ENCODE assay signal across 8 cellular contexts in the genomic region with DNA sequence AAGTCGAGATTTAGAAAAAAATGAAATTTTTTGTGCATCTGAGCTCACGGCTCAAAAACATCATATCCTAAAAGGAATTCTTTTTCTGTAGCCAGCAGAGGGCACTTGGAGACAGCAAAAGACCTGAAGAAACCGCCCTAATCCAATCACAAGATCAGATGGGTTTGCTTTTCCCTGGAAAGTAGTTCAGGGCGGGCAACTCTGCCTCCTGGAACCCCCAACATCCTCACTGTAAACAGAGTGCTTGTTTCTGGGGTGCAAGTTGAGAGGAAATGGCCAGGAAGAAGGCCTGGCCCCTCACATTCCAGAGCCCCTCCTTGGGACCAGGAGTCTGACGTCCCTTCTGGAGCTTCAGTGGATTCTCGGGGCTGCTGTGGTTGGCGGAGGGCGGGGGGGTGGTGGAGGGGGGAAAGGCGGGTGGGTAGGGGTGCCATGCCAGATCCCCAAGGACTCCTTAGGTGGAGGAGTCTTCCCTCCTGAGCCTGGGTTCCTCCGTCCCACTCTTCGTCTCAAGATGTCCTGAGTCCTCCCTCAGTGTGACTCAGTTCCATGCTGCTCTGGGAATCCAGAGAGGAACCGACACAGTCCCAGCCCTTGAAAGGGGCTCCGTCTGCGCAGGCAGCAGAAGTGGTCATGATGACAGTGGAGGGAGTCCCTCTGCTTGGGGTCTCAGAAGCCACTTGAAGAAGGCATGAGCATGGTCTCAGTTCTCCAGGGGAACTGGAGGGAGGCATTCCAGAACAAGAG. TPM values are rescaled to one million over a fixed set of nuclear protein-coding genes. Genes with fewer than 3 reads are reported as not detected.
A peak's percentile ranks its signal among the peaks of the same experiment; 100 is the strongest.
DNase-seq lines count a peak whose midpoint lies in the region; ATAC-seq, FAIRE-seq and TF ChIP-seq lines count a peak whose summit lies in the region.

No MANE protein-coding gene starts in this region.

- intact Hi-C loops in esophagus muscularis mucosa (cut with DNase I) (loop anchor here (5.0 kb wide), 2 partner anchors 212 to 317 kb away; no protein-coding TSS in a partner anchor), prostate gland (cut with DNase I) (loop anchor here (2.0 to 10.0 kb wide), 2 partner anchors 213 to 315 kb away; no protein-coding TSS in a partner anchor)

- no peaks in the 10 kb centered on the region for H3K36me3 ChIP-seq in esophagus muscularis mucosa
- H3K36me3 ChIP-seq in prostate gland: no peaks in the 10 kb centered on the region

- in situ Hi-C loops in ACHN (cut with HindIII; ENCODE audit: low pct_ligation_motif_present, low pct_unique_long_range_greater_than_20kb, low sequenced_read_pairs): no loop called here

- H3K4me1 ChIP-seq in esophagus muscularis mucosa (peaks cover 0 to 15% (median 12%) of the 10 kb centered on the region in 4 donors), prostate gland (replicated peaks) (peaks cover 8% of the 10 kb centered on the region)

- no peak for ATAC-seq in HG03196 (IDR thresholded peaks at IDR 0.05; ENCODE audit: unreplicated experiment)

- no peak for TF ChIP-seq EP300 in esophagus muscularis mucosa (IDR thresholded peaks at IDR 0.05)

- H3K27me3 ChIP-seq in esophagus muscularis mucosa (peaks cover 0 to 5% (median 0%) of the 10 kb centered on the region in 4 donors), prostate gland (replicated peaks; ENCODE audit: insufficient read depth) (no peaks in the 10 kb centered on the region)

- DNase-seq in ACHN: peak; percentile 45
- peak; percentile 37 for DNase-seq in RCC 7860 (ENCODE audit: low spot score)
- no peak for DNase-seq in esophagus muscularis mucosa (ENCODE audit: extremely low spot score)
- DNase-seq in prostate gland (ENCODE audit: low spot score): peak; percentile 35
- no peak for DNase-seq in NCI-H1436 (lab: John Stamatoyannopoulos, UW)
- no peak for DNase-seq in stimulated activated CD4-positive, alpha-beta T cell treated with anti-CD3 and anti-CD28 coated beads, Interleukin-15, amount 100 ng/mL, for 24 hours

- no peak for FAIRE-seq in RCC 7860 (lab: Jason Lieb, UNC)

- TF ChIP-seq POLR2A in esophagus muscularis mucosa (IDR thresholded peaks at IDR 0.05; ENCODE audit: low read depth) (no peak), prostate gland (IDR thresholded peaks at IDR 0.05) (no peak)

- peak overlapping the region in 3 of 4 donors; percentile 17 to 28 (median 19) for H3K4me3 ChIP-seq in esophagus muscularis mucosa
- no peak overlapping the region for H3K4me3 ChIP-seq in prostate gland

- peak; percentile 43 for TF ChIP-seq CTCF in GM12873 (IDR thresholded peaks at IDR 0.05; ENCODE audit: insufficient read depth, low read depth, low read length, missing control alignments)
- peak; percentile 44 to 59 (median 52) for TF ChIP-seq CTCF in esophagus muscularis mucosa (IDR thresholded peaks at IDR 0.05)
- TF ChIP-seq CTCF in prostate gland (IDR thresholded peaks at IDR 0.05): peak; percentile 33 to 84 (median 64)

- H3K27ac ChIP-seq in esophagus muscularis mucosa (replicated peaks in 1 of 4) (no peak overlapping the region), prostate gland (peak overlapping the region; percentile 45 to 73)

- H3K9me3 ChIP-seq in esophagus muscularis mucosa: no peaks in the 10 kb centered on the region
- H3K9me3 ChIP-seq in prostate gland: no peaks in the 10 kb centered on the region

- 45% methylated on average over 10 of the region's 14 CpGs for WGBS in esophagus muscularis mucosa
- 40% methylated on average over 14 of the region's 14 CpGs for WGBS in prostate gland

RNA-seq across cellular contexts. Expression of a gene that starts 35.9 kb away (rescaled TPM):
- 10 to 100 TPM in 1 of 4 donors, 1 to 10 TPM in 3; 2.2 to 15.1 (median 4.6) TPM for total RNA-seq in esophagus muscularis mucosa
- total RNA-seq in prostate gland: 10 to 100 TPM in 1 of 2 donors, 1 to 10 TPM in 1; 3.0 to 50.7 TPM

Comparison
In these comparisons a context has a peak if more than half of its experiments do, and no peak if none do; other contexts are left out.
1. DNase-seq: peak in ACHN (single experiment), RCC 7860 (single experiment) and prostate gland (single experiment); none in esophagus muscularis mucosa (single experiment), NCI-H1436 (single experiment) and stimulated activated CD4-positive, alpha-beta T cell treated with anti-CD3 and anti-CD28 coated beads, Interleukin-15, amount 100 ng/mL, for 24 hours (single experiment).
2. H3K27ac ChIP-seq: peak in prostate gland (2 of 2); none in esophagus muscularis mucosa (0 of 4).
3. H3K4me3 ChIP-seq: peak in esophagus muscularis mucosa (3 of 4); none in prostate gland (0 of 2).
4. Peak in every context shown above with its lines, with median percentiles within 50 percentile points of each other: CTCF ChIP-seq.